Comparison of ENCODE assay signal across 8 cellular contexts in genomic region chr4:144647095-144647959, GRCh38. TPM values are rescaled to one million over a fixed set of nuclear protein-coding genes. Genes with fewer than 3 reads are reported as not detected.
DNase-seq lines count a peak whose midpoint lies in the region; ATAC-seq and TF ChIP-seq lines count a peak whose summit lies in the region.

No MANE protein-coding gene starts in this region.

- no peaks in the 10 kb centered on the region for H3K9me3 Mint-ChIP-seq in activated naive CD4-positive, alpha-beta T cell treated with anti-CD3 and anti-CD28 coated beads, Interleukin-2, amount 50 U/mL, for 24 hours

- H3K4me3 Mint-ChIP-seq in activated naive CD4-positive, alpha-beta T cell treated with anti-CD3 and anti-CD28 coated beads, Interleukin-2, amount 50 U/mL, for 24 hours: peak overlapping the region; percentile 84

- no peak for TF ChIP-seq CTCF in fibroblast of mammary gland (conservative IDR thresholded peaks at IDR 0.05; ENCODE audit: control insufficient read depth, insufficient read depth, low read depth, low read length)

- H3K27me3 Mint-ChIP-seq in activated naive CD4-positive, alpha-beta T cell treated with anti-CD3 and anti-CD28 coated beads, Interleukin-2, amount 50 U/mL, for 24 hours: peaks cover 38% of the 10 kb centered on the region

- no peaks in the 10 kb centered on the region for H3K27me3 ChIP-seq in SJCRH30

- H3K4me1 Mint-ChIP-seq in activated naive CD4-positive, alpha-beta T cell treated with anti-CD3 and anti-CD28 coated beads, Interleukin-2, amount 50 U/mL, for 24 hours: peaks cover 20% of the 10 kb centered on the region

- H3K36me3 ChIP-seq in SJCRH30: peaks cover 19% of the 10 kb centered on the region

- H3K27ac Mint-ChIP-seq in activated naive CD4-positive, alpha-beta T cell treated with anti-CD3 and anti-CD28 coated beads, Interleukin-2, amount 50 U/mL, for 24 hours: no peak overlapping the region

- H3K4me1 ChIP-seq in SJCRH30: peaks cover 16% of the 10 kb centered on the region

- no peaks in the 10 kb centered on the region for H3K36me3 Mint-ChIP-seq in activated naive CD4-positive, alpha-beta T cell treated with anti-CD3 and anti-CD28 coated beads, Interleukin-2, amount 50 U/mL, for 24 hours

- peak overlapping the region; percentile 77 for H3K4me3 ChIP-seq in SJCRH30
- peak overlapping the region; percentile 69 for H3K4me3 ChIP-seq in fibroblast of mammary gland (ENCODE audit: control insufficient read depth, low read depth, low read length)

- no peak for DNase-seq in activated naive CD4-positive, alpha-beta T cell (lab: John Stamatoyannopoulos, UW)
- DNase-seq in SJCRH30 (peak; percentile 58 to 71), fibroblast of mammary gland (ENCODE audit: low read depth) (peak; percentile 53), retina (peak; percentile 21), NCI-H1092 (lab: John Stamatoyannopoulos, UW) (no peak)

- no peaks in the 10 kb centered on the region for H3K9me3 ChIP-seq in SJCRH30 (replicated peaks)

- peak overlapping the region; percentile 84 for H3K27ac ChIP-seq in SJCRH30

- no peak for ATAC-seq in HG03520 (IDR thresholded peaks at IDR 0.05; ENCODE audit: unreplicated experiment)
- ATAC-seq in HG03108 (IDR thresholded peaks at IDR 0.05; ENCODE audit: unreplicated experiment): no peak

RNA-seq across cellular contexts. Expression of gene HHIP, which starts 1.4 kb away (rescaled TPM):
- 161 and 170 TPM in 2 replicates for total RNA-seq in SJCRH30 (2014; rRNA removed; shearing (Covaris generic))

Comparison
In these comparisons a context has a peak if more than half of its experiments do, and no peak if none do; other contexts are left out.
1. DNase-seq: peak in SJCRH30 (2 of 2), fibroblast of mammary gland (single experiment) and retina (single experiment); none in activated naive CD4-positive, alpha-beta T cell (0 of 4) and NCI-H1092 (single experiment).